23 cellular contexts compared by ENCODE assay signal in the genomic region with DNA sequence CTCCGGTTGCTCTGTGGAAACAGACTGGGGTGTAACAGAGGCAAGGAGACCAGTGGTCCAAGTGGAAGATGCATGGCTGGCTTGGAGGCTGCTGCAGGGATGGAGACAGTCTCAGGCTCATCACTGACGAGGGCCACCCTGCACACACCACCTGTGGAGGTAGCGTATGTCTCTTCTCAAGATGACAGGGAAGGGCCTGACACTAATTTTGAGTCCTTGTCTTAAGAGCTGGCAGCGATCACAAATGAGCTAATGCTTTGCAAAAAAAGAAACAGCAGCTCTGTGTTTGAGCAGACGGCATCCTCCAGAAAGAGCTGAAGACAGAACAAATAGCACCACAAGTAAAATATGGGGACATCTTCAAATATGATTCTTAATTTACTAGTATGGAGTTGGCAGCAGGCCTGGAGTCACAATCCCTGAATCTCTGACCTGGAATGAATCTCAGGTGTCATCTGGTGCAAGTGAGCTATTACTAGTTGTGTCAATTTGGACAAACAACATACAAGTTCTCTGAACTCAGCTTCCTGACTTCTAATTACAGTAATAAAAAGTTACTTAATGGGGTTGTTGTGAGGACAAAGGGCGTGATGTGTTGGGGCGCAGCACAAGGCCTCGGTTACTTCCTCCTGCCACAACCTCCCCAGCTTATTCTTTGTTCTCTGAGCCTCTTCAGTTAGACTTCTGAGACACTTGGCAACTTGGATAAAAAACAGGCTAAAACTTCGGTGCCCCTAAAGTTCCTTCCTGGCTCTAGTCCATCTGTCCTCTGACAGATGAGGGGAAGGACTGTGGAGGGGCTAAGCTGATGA.
DNase-seq lines count a peak whose midpoint lies in the region; ATAC-seq and TF ChIP-seq lines count a peak whose summit lies in the region.
"Had no signal": no experiment of that assay in that cellular context is flagged by ENCODE, and none has a peak within 500 bp of the region (broad histone marks: within the 10 kb centered on the region; RNA-seq: fewer than 3 reads in every experiment).

No MANE protein-coding gene starts in this region.

- no peak overlapping the region for H3K4me3 Mint-ChIP-seq in WTC11
- H3K4me3 Mint-ChIP-seq: activated naive CD8-positive, alpha-beta T cell; CD14-positive monocyte; central memory CD8-positive, alpha-beta T cell; stimulated activated memory B cell treated with anti-CD40 and anti-IgM and Interleukin-4, amounts not matched to agents 10 μg/mL and 1 μg/mL and 100 μg/mL, for 72 hours; T-helper 1 cell treated with Interleukin-12 subunit alpha and Interleukin-12 subunit beta and Interleukin-4 antibody, amounts not matched to agents 30 μg/mL and 1 μg/mL, for 36 hours had no signal

- TF ChIP-seq CTCF in WTC11 (IDR thresholded peaks at IDR 0.05), result no peak

- H3K27ac ChIP-seq in cingulate gyrus (ENCODE audit: low read depth, low read length) (peak overlapping the region; percentile 69), mucosa of rectum (ENCODE audit: low read depth in 2 of 2, low read length in 2 of 2) (peak overlapping the region; percentile 86 to 92), stomach smooth muscle (ENCODE audit: low read length) (peak overlapping the region; percentile 69)
- H3K27ac ChIP-seq: ascending aorta, KMS-11, neutrophil had no signal

- H3K4me3 ChIP-seq in mucosa of rectum (ENCODE audit: low read length in 2 of 2), result no peak overlapping the region
- H3K4me3 ChIP-seq in stomach smooth muscle (ENCODE audit: low read length in 2 of 2), result no peak overlapping the region
- H3K4me3 ChIP-seq: ascending aorta, smooth muscle cell had no signal

- H3K27ac Mint-ChIP-seq in WTC11, result no peak overlapping the region
- H3K27ac Mint-ChIP-seq: activated naive CD8-positive, alpha-beta T cell; stimulated activated memory B cell treated with anti-CD40 and anti-IgM and Interleukin-4, amounts not matched to agents 10 μg/mL and 1 μg/mL and 100 μg/mL, for 72 hours; T-helper 1 cell treated with Interleukin-12 subunit alpha and Interleukin-12 subunit beta and Interleukin-4 antibody, amounts not matched to agents 30 μg/mL and 1 μg/mL, for 36 hours had no signal

- H3K4me1 ChIP-seq in mucosa of rectum (ENCODE audit: control insufficient read depth in 2 of 2, insufficient read depth in 2 of 2, low read length in 2 of 2), result peaks cover 36 to 66% of the 10 kb centered on the region in 2 donors
- peaks cover 32% of the 10 kb centered on the region for H3K4me1 ChIP-seq in stomach smooth muscle (ENCODE audit: control insufficient read depth, insufficient read depth, low read length)
- H3K4me1 ChIP-seq: ascending aorta had no signal

- no peaks in the 10 kb centered on the region for H3K9me3 Mint-ChIP-seq in WTC11
- H3K9me3 Mint-ChIP-seq: CD14-positive monocyte; central memory CD8-positive, alpha-beta T cell; stimulated activated memory B cell treated with anti-CD40 and anti-IgM and Interleukin-4, amounts not matched to agents 10 μg/mL and 1 μg/mL and 100 μg/mL, for 72 hours; T-helper 1 cell treated with Interleukin-12 subunit alpha and Interleukin-12 subunit beta and Interleukin-4 antibody, amounts not matched to agents 30 μg/mL and 1 μg/mL, for 36 hours had no signal

- no peaks in the 10 kb centered on the region for H3K27me3 ChIP-seq in mucosa of rectum (ENCODE audit: control insufficient read depth in 2 of 2, insufficient read depth in 2 of 2, low read length in 2 of 2)
- H3K27me3 ChIP-seq in stomach smooth muscle (ENCODE audit: control insufficient read depth in 1 of 2, insufficient read depth in 2 of 2, low read length in 2 of 2), result no peaks in the 10 kb centered on the region
- H3K27me3 ChIP-seq: ascending aorta, neutrophil had no signal

- H3K9ac ChIP-seq in mucosa of rectum (ENCODE audit: low read depth in 1 of 2, low read length in 2 of 2) (peak overlapping the region; percentile 35 to 44), stomach smooth muscle (ENCODE audit: low read length in 2 of 2) (peak overlapping the region in 1 of 2 donors; percentile 2)
- H3K9ac ChIP-seq: KMS-11 had no signal

- H3K36me3 Mint-ChIP-seq in WTC11, result peaks cover 26% of the 10 kb centered on the region

- peaks cover 50 to 51% of the 10 kb centered on the region in 2 donors for H3K36me3 ChIP-seq in mucosa of rectum (ENCODE audit: control insufficient read depth in 2 of 2, insufficient read depth in 2 of 2, low read length in 2 of 2)
- peaks cover 44 to 59% of the 10 kb centered on the region in 2 donors for H3K36me3 ChIP-seq in stomach smooth muscle (ENCODE audit: control insufficient read depth in 2 of 2, insufficient read depth in 2 of 2, low read length in 2 of 2)
- H3K36me3 ChIP-seq: neutrophil had no signal

- H3K4me1 Mint-ChIP-seq in WTC11, result no peaks in the 10 kb centered on the region
- H3K4me1 Mint-ChIP-seq: central memory CD8-positive, alpha-beta T cell had no signal

- H3K27me3 Mint-ChIP-seq in WTC11 (ENCODE audit: low read depth), result peaks cover 33% of the 10 kb centered on the region
- H3K27me3 Mint-ChIP-seq: activated naive CD8-positive, alpha-beta T cell; central memory CD8-positive, alpha-beta T cell; stimulated activated memory B cell treated with anti-CD40 and anti-IgM and Interleukin-4, amounts not matched to agents 10 μg/mL and 1 μg/mL and 100 μg/mL, for 72 hours had no signal

- no peak for ATAC-seq in WTC11
- ATAC-seq: stimulated activated memory B cell treated with anti-CD40 and anti-IgM and Interleukin-4, amounts not matched to agents 10 μg/mL and 1 μg/mL and 100 μg/mL, for 72 hours had no signal

- DNase-seq in SK-N-DZ (ENCODE audit: low spot score) (peak; percentile 51), NCI-H1048 (lab: John Stamatoyannopoulos, UW) (no peak), WTC11 (ENCODE audit: low spot score) (no peak)
- no peak for DNase-seq in activated CD8-positive, alpha-beta memory T cell treated with anti-CD3 and anti-CD28 coated beads, Interleukin-2, amount 50 U/mL, for 4 hours
- DNase-seq: activated CD4-positive, alpha-beta T cell treated with anti-CD3 and anti-CD28 coated beads for 48 hours; effector CD8-positive, alpha-beta T cell; erythroblast; H7; mammary epithelial cell; NCI-H2171 treated with DMSO at 0.1 percent for 48 hours; NCI-H524 treated with DMSO at 0.1 percent for 48 hours had no signal

- POLR2A ChIA-PET in WTC11 (lab: Charles Lee), result no interaction called here

- CTCF ChIA-PET in WTC11 (lab: Charles Lee), result interaction anchor here (1.2 to 1.5 kb wide), 2 partner anchors 39 to 207 kb away, joined by 3 to 5 read pairs; no protein-coding TSS in a partner anchor

- H3K9me3 ChIP-seq in mucosa of rectum (ENCODE audit: control insufficient read depth in 2 of 2, low read length in 2 of 2), result no peaks in the 10 kb centered on the region
- no peaks in the 10 kb centered on the region for H3K9me3 ChIP-seq in stomach smooth muscle (ENCODE audit: control insufficient read depth in 2 of 2, low read length in 2 of 2)
- H3K9me3 ChIP-seq: ascending aorta, neutrophil had no signal

TF ChIP-seq in WTC11, 78 proteins besides CTCF, POLR2A, EP300 and RAD21 (continues in another document):
- TF ChIP-seq IRF2 (CRISPR knock-in tag; IDR thresholded peaks at IDR 0.05; ENCODE audit: borderline replicate concordance, low read depth) (no peak), ZNF671 (CRISPR knock-in tag; IDR thresholded peaks at IDR 0.05) (no peak), GABPB1 (CRISPR knock-in tag; IDR thresholded peaks at IDR 0.05) (no peak), NR2C2 (CRISPR knock-in tag; IDR thresholded peaks at IDR 0.05) (no peak), ZNF396 (CRISPR knock-in tag; IDR thresholded peaks at IDR 0.05; ENCODE audit: borderline replicate concordance) (no peak), ZNF263 (CRISPR knock-in tag; IDR thresholded peaks at IDR 0.05; ENCODE audit: low read depth) (no peak)
- TF ChIP-seq, protein P1, sequence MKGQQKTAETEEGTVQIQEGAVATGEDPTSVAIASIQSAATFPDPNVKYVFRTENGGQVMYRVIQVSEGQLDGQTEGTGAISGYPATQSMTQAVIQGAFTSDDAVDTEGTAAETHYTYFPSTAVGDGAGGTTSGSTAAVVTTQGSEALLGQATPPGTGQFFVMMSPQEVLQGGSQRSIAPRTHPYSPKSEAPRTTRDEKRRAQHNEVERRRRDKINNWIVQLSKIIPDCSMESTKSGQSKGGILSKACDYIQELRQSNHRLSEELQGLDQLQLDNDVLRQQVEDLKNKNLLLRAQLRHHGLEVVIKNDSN (CRISPR knock-in tag; IDR thresholded peaks at IDR 0.05), result no peak
- TF ChIP-seq, protein P2, sequence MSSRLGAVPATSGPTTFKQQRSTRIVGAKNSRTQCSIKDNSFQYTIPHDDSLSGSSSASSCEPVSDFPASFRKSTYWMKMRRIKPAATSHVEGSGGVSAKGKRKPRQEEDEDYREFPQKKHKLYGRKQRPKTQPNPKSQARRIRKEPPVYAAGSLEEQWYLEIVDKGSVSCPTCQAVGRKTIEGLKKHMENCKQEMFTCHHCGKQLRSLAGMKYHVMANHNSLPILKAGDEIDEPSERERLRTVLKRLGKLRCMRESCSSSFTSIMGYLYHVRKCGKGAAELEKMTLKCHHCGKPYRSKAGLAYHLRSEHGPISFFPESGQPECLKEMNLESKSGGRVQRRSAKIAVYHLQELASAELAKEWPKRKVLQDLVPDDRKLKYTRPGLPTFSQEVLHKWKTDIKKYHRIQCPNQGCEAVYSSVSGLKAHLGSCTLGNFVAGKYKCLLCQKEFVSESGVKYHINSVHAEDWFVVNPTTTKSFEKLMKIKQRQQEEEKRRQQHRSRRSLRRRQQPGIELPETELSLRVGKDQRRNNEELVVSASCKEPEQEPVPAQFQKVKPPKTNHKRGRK (CRISPR knock-in tag; IDR thresholded peaks at IDR 0.05; ENCODE audit: borderline replicate concordance), result no peak
- TF ChIP-seq, protein P3, sequence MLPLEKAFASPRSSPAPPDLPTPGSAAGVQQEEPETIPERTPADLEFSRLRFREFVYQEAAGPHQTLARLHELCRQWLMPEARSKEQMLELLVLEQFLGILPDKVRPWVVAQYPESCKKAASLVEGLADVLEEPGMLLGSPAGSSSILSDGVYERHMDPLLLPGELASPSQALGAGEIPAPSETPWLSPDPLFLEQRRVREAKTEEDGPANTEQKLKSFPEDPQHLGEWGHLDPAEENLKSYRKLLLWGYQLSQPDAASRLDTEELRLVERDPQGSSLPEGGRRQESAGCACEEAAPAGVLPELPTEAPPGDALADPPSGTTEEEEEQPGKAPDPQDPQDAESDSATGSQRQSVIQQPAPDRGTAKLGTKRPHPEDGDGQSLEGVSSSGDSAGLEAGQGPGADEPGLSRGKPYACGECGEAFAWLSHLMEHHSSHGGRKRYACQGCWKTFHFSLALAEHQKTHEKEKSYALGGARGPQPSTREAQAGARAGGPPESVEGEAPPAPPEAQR (CRISPR knock-in tag; IDR thresholded peaks at IDR 0.05), result no peak
